In genomic region chr4:147571021-147571770, GRCh38 we compare ENCODE assay signal across 26 cellular contexts.
"Had no signal": no experiment of that assay in that cellular context is flagged by ENCODE, and none has a peak within 500 bp of the region (broad histone marks: within the 10 kb centered on the region; RNA-seq: fewer than 3 reads in every experiment).

No MANE protein-coding gene starts in this region.

- H3K27me3 ChIP-seq: breast epithelium, colonic mucosa, dorsolateral prefrontal cortex, esophagus squamous epithelium, neutrophil, right lobe of liver, stomach, suprapubic skin had no signal

- ATAC-seq: activated CD4-positive, alpha-beta T cell treated with anti-CD3 and anti-CD28 coated beads for 36 hours; activated naive CD4-positive, alpha-beta T cell treated with anti-CD3 and anti-CD28 coated beads, Interleukin-2, amount 50 U/mL, for 72 hours; activated T-helper 17 cell treated with anti-CD3 and anti-CD28 coated beads, Interleukin-2, amount 50 U/mL, for 72 hours; effector memory CD8-positive, alpha-beta T cell; foreskin keratinocyte; left ventricle myocardium superior; right lobe of liver; stimulated activated effector memory CD8-positive, alpha-beta T cell treated with anti-CD3 and anti-CD28 coated beads, Interleukin-12 subunit alpha, Interleukin-12 subunit beta, amount 100 ng/mL, for 72 hours had no signal

- H3K4me3 ChIP-seq: breast epithelium, colonic mucosa, dorsolateral prefrontal cortex, esophagus squamous epithelium, right lobe of liver, skin epidermis, stomach, suprapubic skin had no signal

- H3K36me3 ChIP-seq: breast epithelium, colonic mucosa, esophagus squamous epithelium, neutrophil, right lobe of liver, stomach, suprapubic skin had no signal

- DNase-seq: activated B cell treated with CpG ODN at 0.5 μM for 24 hours; activated CD4-positive, alpha-beta T cell treated with anti-CD3 and anti-CD28 coated beads for 36 hours; activated CD4-positive, alpha-beta T cell treated with anti-CD3 and anti-CD28 coated beads, Interleukin-2, amount 50 U/mL, for 4 hours; activated CD8-positive, alpha-beta memory T cell treated with anti-CD3 and anti-CD28 coated beads for 24 hours; activated CD8-positive, alpha-beta memory T cell treated with anti-CD3 and anti-CD28 coated beads, Interleukin-2, amount 50 U/mL, for 4 hours; activated T-cell treated with anti-CD3 and anti-CD28 coated beads, Interleukin-2, amount 50 U/mL, for 24 hours; aorta; colonic mucosa; dorsolateral prefrontal cortex; effector memory CD8-positive, alpha-beta T cell; esophagus squamous epithelium; foreskin keratinocyte; hippocampal formation; left ventricle myocardium superior; right lobe of liver; stimulated activated CD4-positive, alpha-beta T cell treated with anti-CD3 and anti-CD28 coated beads, Interleukin-2, amount 100 ng/mL, for 24 hours; stomach; T1000; trophoblast cell had no signal

- H3K4me1 ChIP-seq: breast epithelium, colonic mucosa, esophagus squamous epithelium, foreskin keratinocyte, right lobe of liver, stomach, suprapubic skin had no signal

- H3K9me3 ChIP-seq: colonic mucosa, esophagus squamous epithelium, neutrophil, right lobe of liver, stomach, suprapubic skin had no signal

- H3K27ac ChIP-seq: breast epithelium, colonic mucosa, dorsolateral prefrontal cortex, esophagus squamous epithelium, foreskin keratinocyte, neutrophil, right lobe of liver, suprapubic skin had no signal
